1 cellular context compared by ENCODE assay signal in genomic region chr7:118183586-118184391, GRCh38.
A peak's percentile ranks its signal among the peaks of the same experiment; 100 is the strongest.
TF ChIP-seq lines count a peak whose summit lies in the region.

LSM8 (plus strand) TSS chr7:118184164; CDS start chr7:118184224, 60 bp downstream.

TF ChIP-seq in HepG2, 621 proteins besides CTCF, POLR2A, EP300 and RAD21 (continued from another document and continues in another):
- TF ChIP-seq AHDC1 (CRISPR knock-in tag; IDR thresholded peaks at IDR 0.05; ENCODE audit: borderline replicate concordance) (no peak), ZNF883 (CRISPR knock-in tag; IDR thresholded peaks at IDR 0.05; ENCODE audit: not compliant biosample characterization) (peak; percentile 87), MBNL3 (CRISPR knock-in tag; conservative IDR thresholded peaks at IDR 0.05) (no peak), ZNF230 (CRISPR knock-in tag; IDR thresholded peaks at IDR 0.05) (no peak), IKZF5 (CRISPR knock-in tag; IDR thresholded peaks at IDR 0.05) (peak; percentile 65), HMG20B (CRISPR knock-in tag; conservative IDR thresholded peaks at IDR 0.05) (no peak; the same call in 1 of the 2 replicates), MTA1 (CRISPR knock-in tag; IDR thresholded peaks at IDR 0.05; ENCODE audit: borderline replicate concordance) (no peak), NCOR1 (IDR thresholded peaks at IDR 0.05; ENCODE audit: borderline replicate concordance, low read length) (no peak), ZNF337 (CRISPR knock-in tag; IDR thresholded peaks at IDR 0.05; ENCODE audit: borderline replicate concordance, low read depth) (0 out of 2 replicates have a peak, but pooled peaks have one; percentile 79), MNT (IDR thresholded peaks at IDR 0.05) (no peak), ZNF572 (CRISPR knock-in tag; IDR thresholded peaks at IDR 0.05) (peak; percentile 76; the same call in 1 of the 2 replicates), ZNF350 (CRISPR knock-in tag; IDR thresholded peaks at IDR 0.05; ENCODE audit: borderline replicate concordance, low read depth) (no peak; the same call in 1 of the 2 replicates), JUN (CRISPR knock-in tag; IDR thresholded peaks at IDR 0.05) (no peak), ZNF253 (CRISPR knock-in tag; IDR thresholded peaks at IDR 0.05; ENCODE audit: borderline replicate concordance) (no peak), ZBTB43 (CRISPR knock-in tag; conservative IDR thresholded peaks at IDR 0.05) (0 out of 2 replicates have a peak, but pooled peaks have one; percentile 18), STAT5B (CRISPR knock-in tag; IDR thresholded peaks at IDR 0.05) (no peak), EZH2 (conservative IDR thresholded peaks at IDR 0.05; ENCODE audit: low read depth, low read length) (no peak), BRF2 (CRISPR knock-in tag; IDR thresholded peaks at IDR 0.05) (no peak), MYC (CRISPR knock-in tag; IDR thresholded peaks at IDR 0.05; ENCODE audit: borderline replicate concordance) (peak; percentile 70; the same call in 1 of the 2 replicates), TCF12 (IDR thresholded peaks at IDR 0.05) (no peak), TCF12 (CRISPR knock-in tag; IDR thresholded peaks at IDR 0.05) (no peak), ZNF556 (CRISPR knock-in tag; IDR thresholded peaks at IDR 0.05; ENCODE audit: borderline replicate concordance) (no peak), ZNF879 (CRISPR knock-in tag; IDR thresholded peaks at IDR 0.05) (no peak), ZNF510 (CRISPR knock-in tag; IDR thresholded peaks at IDR 0.05; ENCODE audit: low read depth) (no peak), ZNF709 (CRISPR knock-in tag; IDR thresholded peaks at IDR 0.05) (peak; percentile 82), HOXA3 (CRISPR knock-in tag; IDR thresholded peaks at IDR 0.05) (peak; percentile 56), ZNF333 (CRISPR knock-in tag; IDR thresholded peaks at IDR 0.05; ENCODE audit: borderline replicate concordance) (no peak), ZNF407 (CRISPR knock-in tag; IDR thresholded peaks at IDR 0.05; ENCODE audit: not compliant biosample characterization) (peak; percentile 79), ZNF264 (CRISPR knock-in tag; IDR thresholded peaks at IDR 0.05) (no peak), FOXA1 (IDR thresholded peaks at IDR 0.05) (no peak), FOXA1 (CRISPR knock-in tag; IDR thresholded peaks at IDR 0.05) (no peak), ZNF501 (CRISPR knock-in tag; IDR thresholded peaks at IDR 0.05) (peak; percentile 97), ATM (IDR thresholded peaks at IDR 0.05; ENCODE audit: borderline replicate concordance) (no peak), ZNF549 (CRISPR knock-in tag; IDR thresholded peaks at IDR 0.05) (no peak), CBFB (CRISPR knock-in tag; IDR thresholded peaks at IDR 0.05) (peak; percentile 29; the same call in 1 of the 2 replicates), ZBTB20 (CRISPR knock-in tag; IDR thresholded peaks at IDR 0.05; ENCODE audit: borderline replicate concordance, low read depth) (0 out of 2 replicates have a peak, but pooled peaks have one; percentile 29), SALL1 (CRISPR knock-in tag; IDR thresholded peaks at IDR 0.05) (peak; percentile 82), ZFYVE20 (CRISPR knock-in tag; IDR thresholded peaks at IDR 0.05; ENCODE audit: borderline replicate concordance, low read depth) (no peak), ZNF430 (CRISPR knock-in tag; IDR thresholded peaks at IDR 0.05) (peak; percentile 81; the same call in 1 of the 2 replicates), SKI (IDR thresholded peaks at IDR 0.05; ENCODE audit: partially characterized antibody) (no peak), PBX2 (CRISPR knock-in tag; IDR thresholded peaks at IDR 0.05) (no peak)
